Comparison of ENCODE assay signal across 2 cellular contexts in genomic region chr5:123125172-123125508, GRCh38.
TF ChIP-seq lines count a peak whose summit lies in the region.

No MANE protein-coding gene starts in this region.

TF ChIP-seq in SK-N-SH treated with all-trans-retinoic acid at 6 μM for 48 hours, 23 proteins besides CTCF, POLR2A, EP300 and RAD21 (continued from another document):
- no peak for TF ChIP-seq CSRNP3 (CRISPR knock-in tag; IDR thresholded peaks at IDR 0.05)
- no peak for TF ChIP-seq ARNTL (CRISPR knock-in tag; IDR thresholded peaks at IDR 0.05; ENCODE audit: borderline replicate concordance, low read depth)
- TF ChIP-seq TOX (CRISPR knock-in tag; IDR thresholded peaks at IDR 0.05; ENCODE audit: borderline replicate concordance): no peak
- TF ChIP-seq ZFP30 (CRISPR knock-in tag; IDR thresholded peaks at IDR 0.05): no peak
- TF ChIP-seq OSR1 (CRISPR knock-in tag; IDR thresholded peaks at IDR 0.05): no peak
- TF ChIP-seq ZNF565 (CRISPR knock-in tag; conservative IDR thresholded peaks at IDR 0.05; ENCODE audit: low read depth): no peak
- no peak for TF ChIP-seq BACH2 (CRISPR knock-in tag; IDR thresholded peaks at IDR 0.05; ENCODE audit: borderline replicate concordance)
- no peak for TF ChIP-seq SNAI2 (CRISPR knock-in tag; IDR thresholded peaks at IDR 0.05)
- TF ChIP-seq PPARA (CRISPR knock-in tag; IDR thresholded peaks at IDR 0.05; ENCODE audit: borderline replicate concordance): no peak
TF ChIP-seq in SK-N-SH treated with all-trans-retinoic acid at 6 μM for 48 hours: peak in this region for 0.

TF ChIP-seq in WTC11, 78 proteins besides CTCF, POLR2A, EP300 and RAD21 (continued from another document):
- TF ChIP-seq ERG (CRISPR knock-in tag; IDR thresholded peaks at IDR 0.05) (no peak), ZNF263 (CRISPR knock-in tag; IDR thresholded peaks at IDR 0.05; ENCODE audit: low read depth) (no peak), ZNF121 (CRISPR knock-in tag; IDR thresholded peaks at IDR 0.05) (no peak)
